In genomic region chr19:40529093-40529954, GRCh38 we compare ENCODE assay signal across 8 cellular contexts. TPM values are rescaled to one million over a fixed set of nuclear protein-coding genes. Genes with fewer than 3 reads are reported as not detected.
A peak's percentile ranks its signal among the peaks of the same experiment; 100 is the strongest.
DNase-seq lines count a peak whose midpoint lies in the region; ATAC-seq and TF ChIP-seq lines count a peak whose summit lies in the region.

No MANE protein-coding gene starts in this region.

- no peak for ATAC-seq in HG02852 (IDR thresholded peaks at IDR 0.05; ENCODE audit: unreplicated experiment)

- DNase-seq in GF-D8 (lab: John Stamatoyannopoulos, UW) (peak; percentile 14), HUDEP-2 (lab: John Stamatoyannopoulos, UW; ENCODE audit: unreplicated experiment in 76 of 76) (peak in 72 of 76 experiments; percentile 26 to 93 (median 81)), NOMO-1 treated with DMSO at 0.1 percent for 48 hours (lab: John Stamatoyannopoulos, UW; ENCODE audit: unreplicated experiment) (peak; percentile 63), endothelial cell (ENCODE audit: low spot score) (peak; percentile 85), mesothelial cell of epicardium (ENCODE audit: low spot score in 2 of 2, unreplicated experiment in 2 of 2) (peak; percentile 76 to 94)
- peak; percentile 58 for DNase-seq in activated CD8-positive, alpha-beta memory T cell treated with anti-CD3 and anti-CD28 coated beads, Interleukin-2, amount 50 U/mL, for 24 hours (ENCODE audit: extremely low read depth)
- DNase-seq in stimulated activated CD8-positive, alpha-beta memory T cell treated with anti-CD3 and anti-CD28 coated beads, Interleukin-12 subunit alpha, Interleukin-12 subunit beta, amount 100 ng/mL, for 4 hours (ENCODE audit: low read depth): peak; percentile 78

- TF ChIP-seq CTCF in endothelial cell (IDR thresholded peaks at IDR 0.05; ENCODE audit: unreplicated experiment): peak; percentile 98
- TF ChIP-seq CTCF in mesothelial cell of epicardium (IDR thresholded peaks at IDR 0.05; ENCODE audit: unreplicated experiment): peak; percentile 99

- H3K4me1 Mint-ChIP-seq in endothelial cell (ENCODE audit: unreplicated experiment) (peaks cover 8% of the 10 kb centered on the region), mesothelial cell of epicardium (peaks cover 8% of the 10 kb centered on the region)

- no peak overlapping the region for H3K27ac Mint-ChIP-seq in endothelial cell (ENCODE audit: unreplicated experiment)
- H3K27ac Mint-ChIP-seq in mesothelial cell of epicardium: no peak overlapping the region

- H3K36me3 Mint-ChIP-seq in endothelial cell (ENCODE audit: low read depth, unreplicated experiment) (peaks cover 5% of the 10 kb centered on the region), mesothelial cell of epicardium (no peaks in the 10 kb centered on the region)

- H3K27me3 Mint-ChIP-seq in endothelial cell (ENCODE audit: unreplicated experiment): peaks cover 36% of the 10 kb centered on the region
- H3K27me3 Mint-ChIP-seq in mesothelial cell of epicardium (ENCODE audit: low read depth): peaks cover 49% of the 10 kb centered on the region

- no peaks in the 10 kb centered on the region for H3K9me3 Mint-ChIP-seq in endothelial cell (ENCODE audit: unreplicated experiment)
- no peaks in the 10 kb centered on the region for H3K9me3 Mint-ChIP-seq in mesothelial cell of epicardium

- H3K4me3 Mint-ChIP-seq in endothelial cell (ENCODE audit: unreplicated experiment) (peak overlapping the region; percentile 83), mesothelial cell of epicardium (peak overlapping the region; percentile 63)

RNA-seq across cellular contexts. Expression of gene SHKBP1, which starts 47.3 kb away (rescaled TPM):
- total RNA-seq in endothelial cell (ENCODE audit: unreplicated experiment): 84.6 TPM
- total RNA-seq in mesothelial cell of epicardium: 60.9 to 65.3 TPM (median 61.6 TPM) in 3 replicates

Comparison
In these comparisons a context has a peak if more than half of its experiments do, and no peak if none do; other contexts are left out.
1. DNase-seq: peak in every context shown above with its lines; median percentile 85 in endothelial cell; 85 in mesothelial cell of epicardium; 81 in HUDEP-2; 78 in stimulated activated CD8-positive, alpha-beta memory T cell treated with anti-CD3 and anti-CD28 coated beads, Interleukin-12 subunit alpha, Interleukin-12 subunit beta, amount 100 ng/mL, for 4 hours; 63 in NOMO-1 treated with DMSO at 0.1 percent for 48 hours; 58 in activated CD8-positive, alpha-beta memory T cell treated with anti-CD3 and anti-CD28 coated beads, Interleukin-2, amount 50 U/mL, for 24 hours; 14 in GF-D8.